In the genomic region with DNA sequence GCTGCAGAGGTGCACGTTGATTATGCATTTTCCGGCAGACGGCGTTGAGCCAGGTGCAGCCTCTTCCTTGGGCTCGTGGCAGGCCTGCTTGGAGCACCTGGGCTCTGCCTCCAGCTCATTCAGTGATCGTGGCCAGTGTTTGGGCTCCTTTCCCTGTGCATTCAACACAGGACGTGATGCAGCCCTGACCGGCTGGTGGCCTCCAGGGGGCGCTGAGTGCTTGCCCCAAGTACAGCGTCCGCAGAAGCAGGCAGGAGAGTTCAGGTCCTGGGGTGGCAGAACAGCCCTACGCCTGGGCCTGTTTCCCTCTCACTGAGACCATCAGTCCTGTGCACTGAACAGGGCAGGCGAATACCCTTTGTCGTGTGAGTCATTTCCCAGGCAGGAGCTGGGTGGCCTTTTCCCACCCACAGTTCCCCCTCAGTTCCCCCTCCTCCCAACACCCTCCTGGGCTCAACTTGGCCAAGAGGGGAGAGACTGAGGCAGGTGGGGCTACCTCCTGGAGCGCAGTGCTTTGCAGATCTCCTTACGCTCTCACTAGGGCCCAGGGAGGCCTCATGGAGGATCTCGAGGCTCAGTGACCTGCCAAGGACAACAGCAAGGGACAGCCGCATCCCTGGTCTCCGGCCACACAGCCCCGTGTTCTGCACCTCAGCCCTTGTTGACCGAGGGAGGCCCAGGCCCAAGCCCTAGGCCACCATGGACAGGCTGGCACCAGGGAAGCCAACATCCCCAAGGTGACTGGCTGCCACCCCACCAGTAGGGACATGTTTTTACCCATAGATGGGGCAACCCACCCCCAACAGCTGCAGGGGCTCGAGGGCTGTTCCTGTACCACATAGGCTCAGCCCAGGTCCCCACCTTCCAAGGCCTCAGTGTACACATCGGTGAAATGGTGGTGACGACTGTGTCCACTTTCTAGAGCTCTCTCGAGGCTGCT, we compare ENCODE assay signal across 1 cellular context.
TF ChIP-seq lines count a peak whose summit lies in the region.

No MANE protein-coding gene starts in this region.

TF ChIP-seq in HepG2, 621 proteins besides CTCF, POLR2A, EP300 and RAD21 (continued from another document and continues in another):
- TF ChIP-seq, protein P1, sequence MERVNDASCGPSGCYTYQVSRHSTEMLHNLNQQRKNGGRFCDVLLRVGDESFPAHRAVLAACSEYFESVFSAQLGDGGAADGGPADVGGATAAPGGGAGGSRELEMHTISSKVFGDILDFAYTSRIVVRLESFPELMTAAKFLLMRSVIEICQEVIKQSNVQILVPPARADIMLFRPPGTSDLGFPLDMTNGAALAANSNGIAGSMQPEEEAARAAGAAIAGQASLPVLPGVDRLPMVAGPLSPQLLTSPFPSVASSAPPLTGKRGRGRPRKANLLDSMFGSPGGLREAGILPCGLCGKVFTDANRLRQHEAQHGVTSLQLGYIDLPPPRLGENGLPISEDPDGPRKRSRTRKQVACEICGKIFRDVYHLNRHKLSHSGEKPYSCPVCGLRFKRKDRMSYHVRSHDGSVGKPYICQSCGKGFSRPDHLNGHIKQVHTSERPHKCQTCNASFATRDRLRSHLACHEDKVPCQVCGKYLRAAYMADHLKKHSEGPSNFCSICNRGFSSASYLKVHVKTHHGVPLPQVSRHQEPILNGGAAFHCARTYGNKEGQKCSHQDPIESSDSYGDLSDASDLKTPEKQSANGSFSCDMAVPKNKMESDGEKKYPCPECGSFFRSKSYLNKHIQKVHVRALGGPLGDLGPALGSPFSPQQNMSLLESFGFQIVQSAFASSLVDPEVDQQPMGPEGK (CRISPR knock-in tag; IDR thresholded peaks at IDR 0.05) = no peak
- TF ChIP-seq, protein P2, sequence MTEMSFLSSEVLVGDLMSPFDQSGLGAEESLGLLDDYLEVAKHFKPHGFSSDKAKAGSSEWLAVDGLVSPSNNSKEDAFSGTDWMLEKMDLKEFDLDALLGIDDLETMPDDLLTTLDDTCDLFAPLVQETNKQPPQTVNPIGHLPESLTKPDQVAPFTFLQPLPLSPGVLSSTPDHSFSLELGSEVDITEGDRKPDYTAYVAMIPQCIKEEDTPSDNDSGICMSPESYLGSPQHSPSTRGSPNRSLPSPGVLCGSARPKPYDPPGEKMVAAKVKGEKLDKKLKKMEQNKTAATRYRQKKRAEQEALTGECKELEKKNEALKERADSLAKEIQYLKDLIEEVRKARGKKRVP (CRISPR knock-in tag; IDR thresholded peaks at IDR 0.05) = no peak
- TF ChIP-seq ZNF816 (CRISPR knock-in tag; IDR thresholded peaks at IDR 0.05; ENCODE audit: borderline replicate concordance) (no peak), RCOR2 (CRISPR knock-in tag; IDR thresholded peaks at IDR 0.05) (no peak), STAG1 (CRISPR knock-in tag; IDR thresholded peaks at IDR 0.05) (peak; percentile 98), ZNF224 (CRISPR knock-in tag; IDR thresholded peaks at IDR 0.05) (no peak), DR1 (CRISPR knock-in tag; IDR thresholded peaks at IDR 0.05) (no peak), ISL2 (CRISPR knock-in tag; IDR thresholded peaks at IDR 0.05) (no peak), SIX4 (CRISPR knock-in tag; IDR thresholded peaks at IDR 0.05) (no peak), BRD4 (CRISPR knock-in tag; IDR thresholded peaks at IDR 0.05) (no peak), FOXA1 (IDR thresholded peaks at IDR 0.05) (no peak), FOXA1 (CRISPR knock-in tag; IDR thresholded peaks at IDR 0.05) (no peak), ZNF709 (CRISPR knock-in tag; IDR thresholded peaks at IDR 0.05) (no peak), JUNB (CRISPR knock-in tag; IDR thresholded peaks at IDR 0.05; ENCODE audit: borderline replicate concordance) (no peak), SRF (IDR thresholded peaks at IDR 0.05; ENCODE audit: low read depth, low read length) (0 out of 2 replicates have a peak, but pooled peaks have one; percentile 6), AHR (CRISPR knock-in tag; IDR thresholded peaks at IDR 0.05) (0 out of 2 replicates have a peak, but pooled peaks have one; percentile 28), TRIM24 (CRISPR knock-in tag; IDR thresholded peaks at IDR 0.05) (no peak), ZFP90 (CRISPR knock-in tag; IDR thresholded peaks at IDR 0.05; ENCODE audit: borderline replicate concordance) (no peak), ARID3A (IDR thresholded peaks at IDR 0.05; ENCODE audit: low read depth, low read length) (no peak), PHB2 (IDR thresholded peaks at IDR 0.05; ENCODE audit: partially characterized antibody) (no peak), HNRNPL (IDR thresholded peaks at IDR 0.05; ENCODE audit: low read depth, low read length) (no peak), ZNF563 (CRISPR knock-in tag; IDR thresholded peaks at IDR 0.05) (no peak), GTF2F1 (IDR thresholded peaks at IDR 0.05; ENCODE audit: low read length) (no peak), ZIK1 (CRISPR knock-in tag; IDR thresholded peaks at IDR 0.05; ENCODE audit: borderline replicate concordance, low read depth) (no peak), ZNF839 (CRISPR knock-in tag; IDR thresholded peaks at IDR 0.05; ENCODE audit: borderline replicate concordance) (no peak), HINFP (CRISPR knock-in tag; IDR thresholded peaks at IDR 0.05; ENCODE audit: low read depth) (peak; percentile 97), ZNF782 (CRISPR knock-in tag; IDR thresholded peaks at IDR 0.05; ENCODE audit: borderline replicate concordance) (no peak), ZSCAN30 (CRISPR knock-in tag; IDR thresholded peaks at IDR 0.05) (no peak), GATAD1 (CRISPR knock-in tag; IDR thresholded peaks at IDR 0.05) (no peak), KMT2B (CRISPR knock-in tag; IDR thresholded peaks at IDR 0.05) (no peak), ZNF484 (CRISPR knock-in tag; IDR thresholded peaks at IDR 0.05; ENCODE audit: borderline replicate concordance, low read depth) (no peak), ONECUT2 (CRISPR knock-in tag; IDR thresholded peaks at IDR 0.05) (no peak), U2AF2 (IDR thresholded peaks at IDR 0.05; ENCODE audit: low read depth, low read length) (no peak), ZNF557 (CRISPR knock-in tag; IDR thresholded peaks at IDR 0.05) (no peak), FOXK1 (CRISPR knock-in tag; IDR thresholded peaks at IDR 0.05; ENCODE audit: borderline replicate concordance, low read depth) (no peak), SRY (CRISPR knock-in tag; IDR thresholded peaks at IDR 0.05) (no peak), ZNF672 (CRISPR knock-in tag; IDR thresholded peaks at IDR 0.05) (no peak), ZSCAN9 (CRISPR knock-in tag; IDR thresholded peaks at IDR 0.05; ENCODE audit: borderline replicate concordance) (no peak), ZSCAN20 (CRISPR knock-in tag; IDR thresholded peaks at IDR 0.05; ENCODE audit: borderline replicate concordance) (no peak), FOXO1 (CRISPR knock-in tag; IDR thresholded peaks at IDR 0.05) (no peak), RBM22 (optimal IDR thresholded peaks at IDR 0.05; ENCODE audit: low read length) (no peak), ZNF772 (CRISPR knock-in tag; IDR thresholded peaks at IDR 0.05) (no peak), AGO2 (optimal IDR thresholded peaks at IDR 0.05; ENCODE audit: low read depth, low read length) (peak; percentile 8), ZNF263 (CRISPR knock-in tag; IDR thresholded peaks at IDR 0.05) (no peak), ZNF543 (CRISPR knock-in tag; IDR thresholded peaks at IDR 0.05) (no peak), ZNF33B (CRISPR knock-in tag; IDR thresholded peaks at IDR 0.05) (no peak)
- TF ChIP-seq, protein P3, sequence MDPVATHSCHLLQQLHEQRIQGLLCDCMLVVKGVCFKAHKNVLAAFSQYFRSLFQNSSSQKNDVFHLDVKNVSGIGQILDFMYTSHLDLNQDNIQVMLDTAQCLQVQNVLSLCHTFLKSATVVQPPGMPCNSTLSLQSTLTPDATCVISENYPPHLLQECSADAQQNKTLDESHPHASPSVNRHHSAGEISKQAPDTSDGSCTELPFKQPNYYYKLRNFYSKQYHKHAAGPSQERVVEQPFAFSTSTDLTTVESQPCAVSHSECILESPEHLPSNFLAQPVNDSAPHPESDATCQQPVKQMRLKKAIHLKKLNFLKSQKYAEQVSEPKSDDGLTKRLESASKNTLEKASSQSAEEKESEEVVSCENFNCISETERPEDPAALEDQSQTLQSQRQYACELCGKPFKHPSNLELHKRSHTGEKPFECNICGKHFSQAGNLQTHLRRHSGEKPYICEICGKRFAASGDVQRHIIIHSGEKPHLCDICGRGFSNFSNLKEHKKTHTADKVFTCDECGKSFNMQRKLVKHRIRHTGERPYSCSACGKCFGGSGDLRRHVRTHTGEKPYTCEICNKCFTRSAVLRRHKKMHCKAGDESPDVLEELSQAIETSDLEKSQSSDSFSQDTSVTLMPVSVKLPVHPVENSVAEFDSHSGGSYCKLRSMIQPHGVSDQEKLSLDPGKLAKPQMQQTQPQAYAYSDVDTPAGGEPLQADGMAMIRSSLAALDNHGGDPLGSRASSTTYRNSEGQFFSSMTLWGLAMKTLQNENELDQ (CRISPR knock-in tag; IDR thresholded peaks at IDR 0.05; ENCODE audit: borderline replicate concordance) = no peak
- TF ChIP-seq, protein P4, sequence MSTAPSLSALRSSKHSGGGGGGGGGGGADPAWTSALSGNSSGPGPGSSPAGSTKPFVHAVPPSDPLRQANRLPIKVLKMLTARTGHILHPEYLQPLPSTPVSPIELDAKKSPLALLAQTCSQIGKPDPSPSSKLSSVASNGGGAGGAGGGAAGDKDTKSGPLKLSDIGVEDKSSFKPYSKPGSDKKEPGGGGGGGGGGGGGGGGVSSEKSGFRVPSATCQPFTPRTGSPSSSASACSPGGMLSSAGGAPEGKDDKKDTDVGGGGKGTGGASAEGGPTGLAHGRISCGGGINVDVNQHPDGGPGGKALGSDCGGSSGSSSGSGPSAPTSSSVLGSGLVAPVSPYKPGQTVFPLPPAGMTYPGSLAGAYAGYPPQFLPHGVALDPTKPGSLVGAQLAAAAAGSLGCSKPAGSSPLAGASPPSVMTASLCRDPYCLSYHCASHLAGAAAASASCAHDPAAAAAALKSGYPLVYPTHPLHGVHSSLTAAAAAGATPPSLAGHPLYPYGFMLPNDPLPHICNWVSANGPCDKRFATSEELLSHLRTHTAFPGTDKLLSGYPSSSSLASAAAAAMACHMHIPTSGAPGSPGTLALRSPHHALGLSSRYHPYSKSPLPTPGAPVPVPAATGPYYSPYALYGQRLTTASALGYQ (CRISPR knock-in tag; IDR thresholded peaks at IDR 0.05) = no peak
- TF ChIP-seq, protein P5, sequence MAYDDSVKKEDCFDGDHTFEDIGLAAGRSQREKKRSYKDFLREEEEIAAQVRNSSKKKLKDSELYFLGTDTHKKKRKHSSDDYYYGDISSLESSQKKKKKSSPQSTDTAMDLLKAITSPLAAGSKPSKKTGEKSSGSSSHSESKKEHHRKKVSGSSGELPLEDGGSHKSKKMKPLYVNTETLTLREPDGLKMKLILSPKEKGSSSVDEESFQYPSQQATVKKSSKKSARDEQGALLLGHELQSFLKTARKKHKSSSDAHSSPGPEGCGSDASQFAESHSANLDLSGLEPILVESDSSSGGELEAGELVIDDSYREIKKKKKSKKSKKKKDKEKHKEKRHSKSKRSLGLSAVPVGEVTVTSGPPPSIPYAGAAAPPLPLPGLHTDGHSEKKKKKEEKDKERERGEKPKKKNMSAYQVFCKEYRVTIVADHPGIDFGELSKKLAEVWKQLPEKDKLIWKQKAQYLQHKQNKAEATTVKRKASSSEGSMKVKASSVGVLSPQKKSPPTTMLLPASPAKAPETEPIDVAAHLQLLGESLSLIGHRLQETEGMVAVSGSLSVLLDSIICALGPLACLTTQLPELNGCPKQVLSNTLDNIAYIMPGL (CRISPR knock-in tag; IDR thresholded peaks at IDR 0.05; ENCODE audit: borderline replicate concordance in 1 of 2, low read depth in 1 of 2) = peak in 1 of 2 experiments; percentile 29; a peak in 1 of 4 replicates
- TF ChIP-seq, protein P6, sequence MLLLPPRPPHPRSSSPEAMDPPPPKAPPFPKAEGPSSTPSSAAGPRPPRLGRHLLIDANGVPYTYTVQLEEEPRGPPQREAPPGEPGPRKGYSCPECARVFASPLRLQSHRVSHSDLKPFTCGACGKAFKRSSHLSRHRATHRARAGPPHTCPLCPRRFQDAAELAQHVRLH (CRISPR knock-in tag; IDR thresholded peaks at IDR 0.05; ENCODE audit: borderline replicate concordance, low read depth) = no peak
- TF ChIP-seq, protein P7, sequence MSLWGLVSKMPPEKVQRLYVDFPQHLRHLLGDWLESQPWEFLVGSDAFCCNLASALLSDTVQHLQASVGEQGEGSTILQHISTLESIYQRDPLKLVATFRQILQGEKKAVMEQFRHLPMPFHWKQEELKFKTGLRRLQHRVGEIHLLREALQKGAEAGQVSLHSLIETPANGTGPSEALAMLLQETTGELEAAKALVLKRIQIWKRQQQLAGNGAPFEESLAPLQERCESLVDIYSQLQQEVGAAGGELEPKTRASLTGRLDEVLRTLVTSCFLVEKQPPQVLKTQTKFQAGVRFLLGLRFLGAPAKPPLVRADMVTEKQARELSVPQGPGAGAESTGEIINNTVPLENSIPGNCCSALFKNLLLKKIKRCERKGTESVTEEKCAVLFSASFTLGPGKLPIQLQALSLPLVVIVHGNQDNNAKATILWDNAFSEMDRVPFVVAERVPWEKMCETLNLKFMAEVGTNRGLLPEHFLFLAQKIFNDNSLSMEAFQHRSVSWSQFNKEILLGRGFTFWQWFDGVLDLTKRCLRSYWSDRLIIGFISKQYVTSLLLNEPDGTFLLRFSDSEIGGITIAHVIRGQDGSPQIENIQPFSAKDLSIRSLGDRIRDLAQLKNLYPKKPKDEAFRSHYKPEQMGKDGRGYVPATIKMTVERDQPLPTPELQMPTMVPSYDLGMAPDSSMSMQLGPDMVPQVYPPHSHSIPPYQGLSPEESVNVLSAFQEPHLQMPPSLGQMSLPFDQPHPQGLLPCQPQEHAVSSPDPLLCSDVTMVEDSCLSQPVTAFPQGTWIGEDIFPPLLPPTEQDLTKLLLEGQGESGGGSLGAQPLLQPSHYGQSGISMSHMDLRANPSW (CRISPR knock-in tag; IDR thresholded peaks at IDR 0.05; ENCODE audit: borderline replicate concordance) = no peak
